ENCODE assay signal across 22 cellular contexts in genomic region chr12:790253-790563, GRCh38. TPM values are rescaled to one million over a fixed set of nuclear protein-coding genes. Genes with fewer than 3 reads are reported as not detected.
DNase-seq lines count a peak whose midpoint lies in the region; ATAC-seq, FAIRE-seq and TF ChIP-seq lines count a peak whose summit lies in the region.
"Had no signal": no experiment of that assay in that cellular context is flagged by ENCODE, and none has a peak within 500 bp of the region (broad histone marks: within the 10 kb centered on the region; RNA-seq: fewer than 3 reads in every experiment).

No MANE protein-coding gene starts in this region.

- peak overlapping the region; percentile 48 to 71 (median 58) for H3K4me3 Mint-ChIP-seq in CD4-positive, CD25-positive, alpha-beta regulatory T cell
- no peak overlapping the region for H3K4me3 Mint-ChIP-seq in GM23338
- H3K4me3 Mint-ChIP-seq in astrocyte (ENCODE audit: unreplicated experiment), result no peak overlapping the region
- no peak overlapping the region for H3K4me3 Mint-ChIP-seq in natural killer cell treated with Interleukin-12 subunit alpha and Interleukin-12 subunit beta and Interleukin-15 and Interleukin-18, amount 100 ng/mL, for 72 hours
- H3K4me3 Mint-ChIP-seq: activated CD4-positive, alpha-beta T cell treated with anti-CD3 and anti-CD28 coated beads, Interleukin-2, amount 10 ng/mL, durations not matched to agents 24 days and 14 days; nephron; stimulated activated naive CD8-positive, alpha-beta T cell treated with anti-CD3 and anti-CD28 coated beads, Interleukin-15, Interleukin-2, amounts not matched to agents 100 ng/mL and 50 ng/mL, for 24 hours had no signal

- H2AFZ ChIP-seq in GM23338 (no peak overlapping the region), astrocyte (ENCODE audit: low read depth, low read length) (no peak overlapping the region)

- H3K9ac ChIP-seq in astrocyte (ENCODE audit: low read length), result no peak overlapping the region

- H3K4me2 ChIP-seq in GM23338 (no peak overlapping the region), astrocyte (ENCODE audit: low read length) (no peak overlapping the region)

- H3K4me1 Mint-ChIP-seq in CD4-positive, CD25-positive, alpha-beta regulatory T cell, result peaks cover 57 to 92% (median 76%) of the 10 kb centered on the region in 4 donors
- H3K4me1 Mint-ChIP-seq in GM23338 (peaks cover 23% of the 10 kb centered on the region; the same call in 2 of the 3 replicates), astrocyte (ENCODE audit: low read depth, unreplicated experiment) (peaks cover 30% of the 10 kb centered on the region)
- H3K4me1 Mint-ChIP-seq in natural killer cell treated with Interleukin-12 subunit alpha and Interleukin-12 subunit beta and Interleukin-15 and Interleukin-18, amount 100 ng/mL, for 72 hours (ENCODE audit: low read depth in 2 of 2), result peaks cover 46 to 73% of the 10 kb centered on the region in 2 donors

- no peaks in the 10 kb centered on the region for H3K27me3 ChIP-seq in CD4-positive, CD25-positive, alpha-beta regulatory T cell (ENCODE audit: control insufficient read depth, insufficient read depth, low read length)
- H3K27me3 ChIP-seq in GM23338 (ENCODE audit: insufficient read depth) (no peaks in the 10 kb centered on the region), astrocyte (ENCODE audit: insufficient read depth, low read length) (no peaks in the 10 kb centered on the region)
- H3K27me3 ChIP-seq: MG63, tibial nerve had no signal

- no peaks in the 10 kb centered on the region for H3K27me3 Mint-ChIP-seq in CD4-positive, CD25-positive, alpha-beta regulatory T cell
- H3K27me3 Mint-ChIP-seq in GM23338 (ENCODE audit: insufficient read depth, low read depth, poor library complexity) (no peaks in the 10 kb centered on the region), astrocyte (ENCODE audit: low read depth, unreplicated experiment) (no peaks in the 10 kb centered on the region)
- no peaks in the 10 kb centered on the region for H3K27me3 Mint-ChIP-seq in natural killer cell treated with Interleukin-12 subunit alpha and Interleukin-12 subunit beta and Interleukin-15 and Interleukin-18, amount 100 ng/mL, for 72 hours
- H3K27me3 Mint-ChIP-seq: activated CD4-positive, alpha-beta T cell treated with anti-CD3 and anti-CD28 coated beads, Interleukin-2, amount 10 ng/mL, durations not matched to agents 24 days and 14 days; progenitor cell of endocrine pancreas; stimulated activated naive CD8-positive, alpha-beta T cell treated with anti-CD3 and anti-CD28 coated beads, Interleukin-15, Interleukin-2, amounts not matched to agents 100 ng/mL and 50 ng/mL, for 24 hours had no signal

- no peak for FAIRE-seq in astrocyte (lab: Jason Lieb, UNC)
- FAIRE-seq: kidney had no signal

- peaks cover 6% of the 10 kb centered on the region for H3K36me3 Mint-ChIP-seq in CD4-positive, CD25-positive, alpha-beta regulatory T cell
- no peaks in the 10 kb centered on the region for H3K36me3 Mint-ChIP-seq in GM23338 (ENCODE audit: low read depth)
- H3K36me3 Mint-ChIP-seq in astrocyte (ENCODE audit: low read depth, unreplicated experiment), result no peaks in the 10 kb centered on the region
- H3K36me3 Mint-ChIP-seq in natural killer cell treated with Interleukin-12 subunit alpha and Interleukin-12 subunit beta and Interleukin-15 and Interleukin-18, amount 100 ng/mL, for 72 hours, result peaks cover 4% of the 10 kb centered on the region

- H3K36me3 ChIP-seq in CD4-positive, CD25-positive, alpha-beta regulatory T cell (ENCODE audit: control insufficient read depth, insufficient read depth, low read length), result no peaks in the 10 kb centered on the region
- no peaks in the 10 kb centered on the region for H3K36me3 ChIP-seq in GM23338 (ENCODE audit: insufficient read depth)
- no peaks in the 10 kb centered on the region for H3K36me3 ChIP-seq in astrocyte (ENCODE audit: insufficient read depth, low read length)
- H3K36me3 ChIP-seq: tibial nerve had no signal

- peaks cover 88% of the 10 kb centered on the region for H3K4me1 ChIP-seq in CD4-positive, CD25-positive, alpha-beta regulatory T cell (ENCODE audit: control insufficient read depth, insufficient read depth, low read length, poor library complexity, severe bottlenecking)
- peaks cover 6% of the 10 kb centered on the region; the same call in 1 of the 2 replicates for H3K4me1 ChIP-seq in GM23338 (ENCODE audit: insufficient read depth)
- peaks cover 3% of the 10 kb centered on the region for H3K4me1 ChIP-seq in astrocyte (ENCODE audit: insufficient read depth, low read length)

- H4K20me1 ChIP-seq in GM23338 (replicated peaks; ENCODE audit: insufficient read depth) (peaks cover 38% of the 10 kb centered on the region), astrocyte (ENCODE audit: insufficient read depth, low read length) (peaks cover 84% of the 10 kb centered on the region)

- H3F3A ChIP-seq in GM23338 (replicated peaks; ENCODE audit: low read depth), result no peaks in the 10 kb centered on the region

- DNase-seq in CD4-positive, CD25-positive, alpha-beta regulatory T cell, result no peak
- DNase-seq in GM23338 (ENCODE audit: low spot score), result no peak
- no peak for DNase-seq in astrocyte (ENCODE audit: low read depth)
- no peak for DNase-seq in natural killer cell treated with Interleukin-12 subunit alpha and Interleukin-12 subunit beta and Interleukin-15 and Interleukin-18, amount 100 ng/mL, for 72 hours (ENCODE audit: low spot score)
- DNase-seq: activated CD4-positive, alpha-beta T cell treated with anti-CD3 and anti-CD28 coated beads, Interleukin-2, amount 10 ng/mL, durations not matched to agents 24 days and 14 days; activated CD8-positive, alpha-beta memory T cell treated with anti-CD3 and anti-CD28 coated beads, Interleukin-2, amount 50 U/mL, for 4 hours; activated effector memory CD4-positive, alpha-beta T cell treated with anti-CD3 and anti-CD28 coated beads, Interleukin-2, amount 50 U/mL, for 16 hours; AML-193; kidney; MG63; NCI-H146; NCI-H2171 treated with DMSO at 0.1 percent for 48 hours; NCI-H774; SHP77 treated with DMSO at 0.1 percent for 48 hours; stimulated activated CD4-positive, alpha-beta T cell treated with anti-CD3 and anti-CD28 coated beads, Interleukin-2, amount 100 ng/mL, for 24 hours had no signal

- ATAC-seq in CD4-positive, CD25-positive, alpha-beta regulatory T cell (ENCODE audit: low read depth in 2 of 2), result no peak
- ATAC-seq in GM23338 (no peak), HG03196 (IDR thresholded peaks at IDR 0.05; ENCODE audit: unreplicated experiment) (no peak), GM18511 (IDR thresholded peaks at IDR 0.05; ENCODE audit: unreplicated experiment) (no peak), HG02588 (IDR thresholded peaks at IDR 0.05; ENCODE audit: unreplicated experiment) (no peak)
- no peak for ATAC-seq in natural killer cell treated with Interleukin-12 subunit alpha and Interleukin-12 subunit beta and Interleukin-15 and Interleukin-18, amount 100 ng/mL, for 72 hours

- H3K79me2 ChIP-seq in GM23338 (replicated peaks; ENCODE audit: insufficient read depth) (peaks cover 100% of the 10 kb centered on the region), astrocyte (ENCODE audit: insufficient read depth, low read length) (peaks cover 98% of the 10 kb centered on the region)

- H3K9me3 ChIP-seq in CD4-positive, CD25-positive, alpha-beta regulatory T cell (ENCODE audit: control insufficient read depth in 2 of 2, low read length in 2 of 2), result no peaks in the 10 kb centered on the region
- H3K9me3 ChIP-seq in astrocyte (ENCODE audit: insufficient read depth, low read depth, low read length), result no peaks in the 10 kb centered on the region
- H3K9me3 ChIP-seq: MG63, tibial nerve had no signal

- peaks cover 0 to 3% (median 0%) of the 10 kb centered on the region in 7 donors for H3K9me3 Mint-ChIP-seq in CD4-positive, CD25-positive, alpha-beta regulatory T cell
- H3K9me3 Mint-ChIP-seq in GM23338 (no peaks in the 10 kb centered on the region), astrocyte (ENCODE audit: unreplicated experiment) (no peaks in the 10 kb centered on the region)
- no peaks in the 10 kb centered on the region for H3K9me3 Mint-ChIP-seq in natural killer cell treated with Interleukin-12 subunit alpha and Interleukin-12 subunit beta and Interleukin-15 and Interleukin-18, amount 100 ng/mL, for 72 hours
- H3K9me3 Mint-ChIP-seq: nephron; stimulated activated naive CD8-positive, alpha-beta T cell treated with anti-CD3 and anti-CD28 coated beads, Interleukin-15, Interleukin-2, amounts not matched to agents 100 ng/mL and 50 ng/mL, for 24 hours had no signal

- H3K27ac Mint-ChIP-seq in CD4-positive, CD25-positive, alpha-beta regulatory T cell, result peak overlapping the region in 1 of 3 donors; percentile 53
- 0 out of 2 replicates have a peak overlapping the region, but pooled peaks have one; percentile 58 for H3K27ac Mint-ChIP-seq in GM23338
- H3K27ac Mint-ChIP-seq in astrocyte (ENCODE audit: unreplicated experiment), result peak overlapping the region; percentile 11
- H3K27ac Mint-ChIP-seq in natural killer cell treated with Interleukin-12 subunit alpha and Interleukin-12 subunit beta and Interleukin-15 and Interleukin-18, amount 100 ng/mL, for 72 hours, result peak overlapping the region; percentile 26 to 51

- peak overlapping the region; percentile 65 for H3K4me3 ChIP-seq in CD4-positive, CD25-positive, alpha-beta regulatory T cell (ENCODE audit: low read depth, low read length)
- no peak overlapping the region for H3K4me3 ChIP-seq in GM23338
- H3K4me3 ChIP-seq in astrocyte (ENCODE audit: insufficient read depth, low read depth, low read length), result no peak overlapping the region
- H3K4me3 ChIP-seq: MG63, tibial nerve had no signal

- no peaks in the 10 kb centered on the region for H3K9me2 ChIP-seq in GM23338 (ENCODE audit: insufficient read depth)

- TF ChIP-seq CTCF in GM23338 (conservative IDR thresholded peaks at IDR 0.05; ENCODE audit: low read depth in 2 of 2) (no peak), astrocyte (IDR thresholded peaks at IDR 0.05; ENCODE audit: insufficient read depth, low read depth, low read length) (no peak)

- peak overlapping the region; percentile 43 for H3K27ac ChIP-seq in CD4-positive, CD25-positive, alpha-beta regulatory T cell (ENCODE audit: insufficient read depth, low read length, poor library complexity, severe bottlenecking)
- H3K27ac ChIP-seq in GM23338 (ENCODE audit: low read depth) (no peak overlapping the region), astrocyte (ENCODE audit: low read depth, low read length) (no peak overlapping the region)

TF ChIP-seq in GM23338, 12 proteins besides CTCF, POLR2A, EP300 and RAD21 (continues in another document):
- no peak for TF ChIP-seq EZH2phosphoT487 (IDR thresholded peaks at IDR 0.05; ENCODE audit: unreplicated experiment)
- TF ChIP-seq CREB1 (CRISPR knock-in tag; IDR thresholded peaks at IDR 0.05; ENCODE audit: low read depth), result no peak
- no peak for TF ChIP-seq ZNF331 (CRISPR knock-in tag; IDR thresholded peaks at IDR 0.05; ENCODE audit: low read depth)
- TF ChIP-seq STAT1 (IDR thresholded peaks at IDR 0.05; ENCODE audit: unreplicated experiment), result no peak
- TF ChIP-seq NANOG (IDR thresholded peaks at IDR 0.05; ENCODE audit: borderline replicate concordance), result no peak

RNA-seq across cellular contexts. Expression of gene WNK1, which starts 37.8 kb away (rescaled TPM):
- total RNA-seq in CD4-positive, CD25-positive, alpha-beta regulatory T cell, result 360 TPM
- polyA plus RNA-seq in CD4-positive, CD25-positive, alpha-beta regulatory T cell, result 10 to 100 TPM; 22.1 to 34.6 (median 28.1) TPM
- total RNA-seq in GM23338 (2014; rRNA removed; shearing (Covaris generic)), result 114 and 119 TPM in 2 replicates
- 74.9 and 86.8 TPM in 2 replicates for polyA plus RNA-seq in GM23338 (2016; fragmentation: Nextera tagmentation; extraction: Ambion mirVana)
- 157 and 179 TPM in 2 replicates for total RNA-seq in astrocyte
- total RNA-seq in natural killer cell treated with Interleukin-12 subunit alpha and Interleukin-12 subunit beta and Interleukin-15 and Interleukin-18, amount 100 ng/mL, for 72 hours, result 100 to 1,000 TPM; 152 to 269 TPM

Comparison
In these comparisons a context has a peak if more than half of its experiments do, and no peak if none do; other contexts are left out.
1. H3K4me3 Mint-ChIP-seq: peak in CD4-positive, CD25-positive, alpha-beta regulatory T cell (4 of 4); none in GM23338 (single experiment), astrocyte (single experiment) and natural killer cell treated with Interleukin-12 subunit alpha and Interleukin-12 subunit beta and Interleukin-15 and Interleukin-18, amount 100 ng/mL, for 72 hours (single experiment).